7 cellular contexts compared by ENCODE assay signal in genomic region chr10:101720606-101721230, GRCh38. TPM values are rescaled to one million over a fixed set of nuclear protein-coding genes. Genes with fewer than 3 reads are reported as not detected.
"Had no signal": no experiment of that assay in that cellular context is flagged by ENCODE, and none has a peak within 500 bp of the region (broad histone marks: within the 10 kb centered on the region; RNA-seq: fewer than 3 reads in every experiment).

No MANE protein-coding gene starts in this region.

- H3K4me2 ChIP-seq: GM23338 had no signal

- H3K4me3 ChIP-seq: GM23338, K562 had no signal

- H3K27ac Mint-ChIP-seq: GM23338 had no signal

- DNase-seq: H9, HCEC 1CT, IMR-90, KG1 had no signal

- H3K4me3 Mint-ChIP-seq: GM23338, H9 had no signal

- H2AFZ ChIP-seq: GM23338 had no signal

- ATAC-seq: GM23338, K562 had no signal

- H3K9me3 Mint-ChIP-seq: GM23338, H9 had no signal

RNA-seq across cellular contexts. Expression of gene FGF8, which starts 55.2 kb away (rescaled TPM):
- total RNA-seq: HT-29, IMR-90 had no signal
